In the genomic region with DNA sequence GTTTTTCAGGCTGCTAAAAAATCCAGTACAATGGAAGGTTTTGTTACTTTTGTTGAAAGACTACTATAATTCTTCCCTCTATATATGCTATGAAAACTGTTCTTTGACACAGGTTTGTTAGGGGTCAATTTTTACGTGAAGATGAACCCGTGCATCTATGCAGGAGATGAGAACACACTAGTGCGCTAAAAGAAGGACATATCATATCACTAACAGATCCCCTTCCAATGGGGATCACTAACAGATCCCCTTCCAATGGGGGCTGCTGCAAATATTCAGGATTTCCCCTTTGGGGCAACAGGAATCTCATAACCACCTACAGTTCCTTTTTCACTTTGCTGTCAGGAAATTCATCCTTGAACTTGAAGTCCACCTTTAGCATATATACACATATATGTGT, we compare ENCODE assay signal across 23 cellular contexts.
"Had no signal": no experiment of that assay in that cellular context is flagged by ENCODE, and none has a peak within 500 bp of the region (broad histone marks: within the 10 kb centered on the region; RNA-seq: fewer than 3 reads in every experiment).

No MANE protein-coding gene starts in this region.

- H3K79me2 ChIP-seq: parathyroid adenoma had no signal

- H3K4me1 ChIP-seq: parathyroid adenoma, psoas muscle, sigmoid colon, upper lobe of left lung had no signal

- H3K36me3 ChIP-seq: neural progenitor cell, ovary, right lobe of liver, sigmoid colon, stomach, thoracic aorta, thyroid gland, tibial nerve, upper lobe of left lung, vagina had no signal

- H3K4me2 ChIP-seq: neural progenitor cell had no signal

- FAIRE-seq: small intestine had no signal

- H3K9ac ChIP-seq: neural progenitor cell, parathyroid adenoma had no signal

- H2AFZ ChIP-seq: neural progenitor cell, parathyroid adenoma had no signal

- H3K27ac ChIP-seq: neural progenitor cell, ovary, parathyroid adenoma, psoas muscle, right lobe of liver, sigmoid colon, stomach, thoracic aorta, thyroid gland, tibial nerve, upper lobe of left lung, vagina had no signal

- H3K27me3 ChIP-seq: neural progenitor cell, ovary, right lobe of liver, sigmoid colon, stomach, thyroid gland, tibial nerve, upper lobe of left lung, vagina had no signal

- H3K4me3 ChIP-seq: neural progenitor cell, ovary, psoas muscle, right lobe of liver, sigmoid colon, stomach, thoracic aorta, thyroid gland, tibial nerve, upper lobe of left lung, vagina had no signal

- DNase-seq: occipital lobe; ovary; posterior cingulate gyrus; psoas muscle; right cardiac atrium; right lobe of liver; sigmoid colon; small intestine; stimulated activated CD4-positive, alpha-beta T cell treated with anti-CD3 and anti-CD28 coated beads, Interleukin-15, amount 100 ng/mL, for 24 hours; stimulated activated CD4-positive, alpha-beta T cell treated with anti-CD3 and anti-CD28 coated beads, Interleukin-2, amount 100 ng/mL, for 24 hours; stimulated activated CD4-positive, alpha-beta T cell treated with anti-CD3 and anti-CD28 coated beads, Interleukin-2, amount 100 ng/mL, for 48 hours; stimulated activated CD4-positive, alpha-beta T cell treated with anti-CD3 and anti-CD28 coated beads, Interleukin-4, amount 100 ng/mL, for 24 hours; stimulated activated naive B cell treated with anti-CD40 and anti-IgM and Interleukin-4, amounts not matched to agents 10 μg/mL and 1 μg/mL and 100 μg/mL, for 72 hours; stimulated activated naive CD4-positive, alpha-beta T cell treated with Interleukin-2 at 50 U/mL for 16 hours; stomach; thyroid gland; trophoblast cell; upper lobe of left lung had no signal

- H3K9me3 ChIP-seq: ovary, psoas muscle, right lobe of liver, sigmoid colon, stomach, thoracic aorta, thyroid gland, tibial nerve, upper lobe of left lung, vagina had no signal
